13 cellular contexts compared by ENCODE assay signal in genomic region chr3:51691021-51691420, GRCh38. TPM values are rescaled to one million over a fixed set of nuclear protein-coding genes. Genes with fewer than 3 reads are reported as not detected.
"Had no signal": no experiment of that assay in that cellular context is flagged by ENCODE, and none has a peak within 500 bp of the region (broad histone marks: within the 10 kb centered on the region; RNA-seq: fewer than 3 reads in every experiment).

No MANE protein-coding gene starts in this region.

- H3K9me3 ChIP-seq: transverse colon had no signal

- H3K36me3 ChIP-seq: cardiac muscle cell had no signal

- H3K27me3 ChIP-seq: cardiac muscle cell, transverse colon had no signal

- H3K27ac Mint-ChIP-seq: activated naive CD4-positive, alpha-beta T cell treated with anti-CD3 and anti-CD28 coated beads for 36 hours had no signal

- H3K4me3 ChIP-seq: cardiac muscle cell, coronary artery, lung, transverse colon had no signal

- H3K9me3 Mint-ChIP-seq: activated naive CD4-positive, alpha-beta T cell treated with anti-CD3 and anti-CD28 coated beads for 36 hours; naive B cell had no signal

- DNase-seq: activated CD4-positive, CD25-positive, alpha-beta regulatory T cell treated with anti-CD3 and anti-CD28 coated beads, Interleukin-2, amount 50 U/mL, for 72 hours; activated CD8-positive, alpha-beta memory T cell treated with anti-CD3 and anti-CD28 coated beads, Interleukin-2, amount 50 U/mL, for 48 hours; activated CD8-positive, alpha-beta T cell treated with anti-CD3 and anti-CD28 coated beads, Interleukin-2, amount 10 ng/mL, durations not matched to agents 7 days and 5 days; activated naive CD4-positive, alpha-beta T cell treated with anti-CD3 and anti-CD28 coated beads for 36 hours; effector CD8-positive, alpha-beta T cell; hippocampal formation; naive B cell; small intestine; transverse colon had no signal

- ATAC-seq: activated CD8-positive, alpha-beta T cell treated with anti-CD3 and anti-CD28 coated beads, Interleukin-2, amount 10 ng/mL, durations not matched to agents 7 days and 5 days had no signal

- H3K4me3 Mint-ChIP-seq: activated CD8-positive, alpha-beta T cell treated with anti-CD3 and anti-CD28 coated beads, Interleukin-2, amount 10 ng/mL, durations not matched to agents 7 days and 5 days; activated naive CD4-positive, alpha-beta T cell treated with anti-CD3 and anti-CD28 coated beads for 36 hours; naive B cell had no signal

- H3K27me3 Mint-ChIP-seq: naive B cell had no signal

- H3K27ac ChIP-seq: cardiac muscle cell, epithelial cell of prostate, transverse colon had no signal

RNA-seq across cellular contexts. Expression of gene GRM2, which starts 15.8 kb away (rescaled TPM):
- polyA plus RNA-seq: cardiac muscle cell had no signal
